35 cellular contexts compared by ENCODE assay signal in the genomic region with DNA sequence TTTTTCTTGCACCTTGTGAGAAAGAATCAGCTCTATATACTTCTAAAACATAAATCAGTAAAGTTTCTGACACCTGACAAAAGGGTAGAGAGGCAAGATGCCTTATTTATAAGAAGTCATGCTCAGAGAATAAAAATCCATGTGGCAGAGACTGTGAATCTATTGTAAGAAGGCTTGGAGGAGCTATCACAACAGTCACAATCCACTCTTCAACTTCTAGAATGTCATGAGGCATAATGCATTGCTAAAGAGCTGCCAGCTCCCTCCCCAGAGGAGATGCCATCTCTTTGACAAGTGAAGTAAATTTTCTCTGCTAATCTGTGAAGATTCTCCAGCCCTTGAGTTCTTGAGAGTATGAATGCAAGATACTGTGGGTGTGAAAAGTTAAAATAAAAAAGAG.
"Had no signal": no experiment of that assay in that cellular context is flagged by ENCODE, and none has a peak within 500 bp of the region (broad histone marks: within the 10 kb centered on the region; RNA-seq: fewer than 3 reads in every experiment).

No MANE protein-coding gene starts in this region.

- H3K4me3 ChIP-seq: MG63 had no signal

- H3K9ac ChIP-seq: KMS-11 had no signal

- DNase-seq: Karpas-422, Kasumi-1, MG63, MM.1S, MV-4-11, NCI-H1048, NCI-H1092, NCI-H1092 treated with DMSO at 0.1 percent for 48 hours, NCI-H1105, NCI-H1105 treated with DMSO at 0.1 percent for 48 hours, NCI-H1417, NCI-H1417 treated with DMSO at 0.1 percent for 48 hours, NCI-H1436, NCI-H1436 treated with DMSO at 0.1 percent for 48 hours, NCI-H146, NCI-H1694, NCI-H1694 treated with DMSO at 0.1 percent for 48 hours, NCI-H187, NCI-H187 treated with DMSO at 0.1 percent for 48 hours, NCI-H1930, NCI-H2029, NCI-H2029 treated with DMSO at 0.1 percent for 48 hours, NCI-H2081, NCI-H2081 treated with DMSO at 0.1 percent for 48 hours, NCI-H2107, NCI-H2171, NCI-H2171 treated with DMSO at 0.1 percent for 48 hours, NCI-H2227 treated with DMSO at 0.1 percent for 48 hours, NCI-H226, NCI-H345, NCI-H446, NCI-H446 treated with DMSO at 0.1 percent for 48 hours, NCI-H510A, NCI-H510A treated with DMSO at 0.1 percent for 48 hours had no signal

- H3K36me3 ChIP-seq: MG63 had no signal

- H3K4me2 ChIP-seq: KMS-11 had no signal

- H3K27me3 ChIP-seq: MG63 had no signal

- H3K9me3 ChIP-seq: MG63 had no signal

- H3K27ac ChIP-seq: KMS-11 had no signal
